1 cellular context compared by ENCODE assay signal in genomic region chr11:2211113-2211971, GRCh38.
A peak's percentile ranks its signal among the peaks of the same experiment; 100 is the strongest.
TF ChIP-seq lines count a peak whose summit lies in the region.

No MANE protein-coding gene starts in this region.

TF ChIP-seq in HepG2, 621 proteins besides CTCF, POLR2A, EP300 and RAD21 (continues in another document):
- TF ChIP-seq CBFB (CRISPR knock-in tag; IDR thresholded peaks at IDR 0.05) (peak; percentile 92; the same call in 1 of the 2 replicates), PITX1 (CRISPR knock-in tag; IDR thresholded peaks at IDR 0.05) (peak; percentile 99), ZNF776 (CRISPR knock-in tag; IDR thresholded peaks at IDR 0.05) (no peak), RFX5 (IDR thresholded peaks at IDR 0.05; ENCODE audit: low read depth, low read length) (no peak), ZNF816 (CRISPR knock-in tag; IDR thresholded peaks at IDR 0.05; ENCODE audit: borderline replicate concordance) (no peak), ZNF431 (CRISPR knock-in tag; IDR thresholded peaks at IDR 0.05; ENCODE audit: borderline replicate concordance, low read depth) (peak; percentile 86; the same call in 1 of the 2 replicates), TBL1XR1 (IDR thresholded peaks at IDR 0.05; ENCODE audit: borderline replicate concordance, low read length, partially characterized antibody) (peak; percentile 64), ZNF280D (CRISPR knock-in tag; IDR thresholded peaks at IDR 0.05) (peak; percentile 45; the same call in 1 of the 2 replicates), ATM (IDR thresholded peaks at IDR 0.05; ENCODE audit: borderline replicate concordance) (no peak), ZFP62 (CRISPR knock-in tag; IDR thresholded peaks at IDR 0.05) (no peak), MTA1 (CRISPR knock-in tag; IDR thresholded peaks at IDR 0.05; ENCODE audit: borderline replicate concordance) (peak; percentile 81), TOPORS (CRISPR knock-in tag; IDR thresholded peaks at IDR 0.05) (peak; percentile 83; the same call in 1 of the 2 replicates), ZNF768 (CRISPR knock-in tag; IDR thresholded peaks at IDR 0.05) (peak; percentile 90), ZNF629 (CRISPR knock-in tag; conservative IDR thresholded peaks at IDR 0.05) (peak; percentile 59; the same call in 1 of the 2 replicates), CHD4 (IDR thresholded peaks at IDR 0.05; ENCODE audit: borderline replicate concordance, low read length) (peak; percentile 54; the same call in 1 of the 2 replicates), ZNF607 (CRISPR knock-in tag; IDR thresholded peaks at IDR 0.05; ENCODE audit: borderline replicate concordance) (no peak), ZNF564 (CRISPR knock-in tag; IDR thresholded peaks at IDR 0.05) (peak; percentile 90; the same call in 1 of the 2 replicates), E2F2 (CRISPR knock-in tag; IDR thresholded peaks at IDR 0.05; ENCODE audit: borderline replicate concordance) (no peak), ZNF296 (CRISPR knock-in tag; conservative IDR thresholded peaks at IDR 0.05) (peak; percentile 83), PLRG1 (conservative IDR thresholded peaks at IDR 0.05) (no peak), SIN3A (IDR thresholded peaks at IDR 0.05; ENCODE audit: borderline replicate concordance, low read depth, low read length) (no peak), PHF5A (CRISPR knock-in tag; IDR thresholded peaks at IDR 0.05; ENCODE audit: low read depth, unreplicated experiment) (peak; percentile 77), PHF8 (CRISPR knock-in tag; IDR thresholded peaks at IDR 0.05) (peak; percentile 49; the same call in 1 of the 2 replicates), HMG20B (CRISPR knock-in tag; conservative IDR thresholded peaks at IDR 0.05) (peak; percentile 100), GRHL1 (CRISPR knock-in tag; conservative IDR thresholded peaks at IDR 0.05) (no peak), ZNF3 (CRISPR knock-in tag; IDR thresholded peaks at IDR 0.05) (0 out of 2 replicates have a peak, but pooled peaks have one; percentile 56), FIP1L1 (IDR thresholded peaks at IDR 0.05; ENCODE audit: borderline replicate concordance, insufficient read depth, low read depth, low read length) (peak; percentile 27; the same call in 1 of the 2 replicates), SALL1 (CRISPR knock-in tag; IDR thresholded peaks at IDR 0.05) (peak; percentile 99), ZNF441 (CRISPR knock-in tag; IDR thresholded peaks at IDR 0.05; ENCODE audit: borderline replicate concordance) (peak; percentile 79; the same call in 1 of the 2 replicates), SRSF1 (optimal IDR thresholded peaks at IDR 0.05; ENCODE audit: low read depth, low read length) (peak; percentile 69), THAP11 (CRISPR knock-in tag; IDR thresholded peaks at IDR 0.05) (peak; percentile 75), ZBTB3 (CRISPR knock-in tag; IDR thresholded peaks at IDR 0.05; ENCODE audit: borderline replicate concordance, low read depth) (no peak; the same call in 1 of the 2 replicates), BCL6 (CRISPR knock-in tag; IDR thresholded peaks at IDR 0.05) (peak; percentile 80; the same call in 1 of the 2 replicates), ZNF619 (CRISPR knock-in tag; IDR thresholded peaks at IDR 0.05) (no peak), PRPF4 (IDR thresholded peaks at IDR 0.05; ENCODE audit: low read depth, low read length, poor library complexity, severe bottlenecking) (peak; percentile 15)
- TF ChIP-seq, protein P1, sequence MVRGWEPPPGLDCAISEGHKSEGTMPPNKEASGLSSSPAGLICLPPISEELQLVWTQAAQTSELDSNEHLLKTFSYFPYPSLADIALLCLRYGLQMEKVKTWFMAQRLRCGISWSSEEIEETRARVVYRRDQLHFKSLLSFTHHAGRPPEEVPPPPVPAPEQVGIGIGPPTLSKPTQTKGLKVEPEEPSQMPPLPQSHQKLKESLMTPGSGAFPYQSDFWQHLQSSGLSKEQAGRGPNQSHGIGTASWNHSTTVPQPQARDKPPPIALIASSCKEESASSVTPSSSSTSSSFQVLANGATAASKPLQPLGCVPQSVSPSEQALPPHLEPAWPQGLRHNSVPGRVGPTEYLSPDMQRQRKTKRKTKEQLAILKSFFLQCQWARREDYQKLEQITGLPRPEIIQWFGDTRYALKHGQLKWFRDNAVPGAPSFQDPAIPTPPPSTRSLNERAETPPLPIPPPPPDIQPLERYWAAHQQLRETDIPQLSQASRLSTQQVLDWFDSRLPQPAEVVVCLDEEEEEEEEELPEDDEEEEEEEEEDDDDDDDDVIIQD (CRISPR knock-in tag; IDR thresholded peaks at IDR 0.05; ENCODE audit: low read depth) = 0 out of 2 replicates have a peak, but pooled peaks have one; percentile 60
- TF ChIP-seq, protein P2, sequence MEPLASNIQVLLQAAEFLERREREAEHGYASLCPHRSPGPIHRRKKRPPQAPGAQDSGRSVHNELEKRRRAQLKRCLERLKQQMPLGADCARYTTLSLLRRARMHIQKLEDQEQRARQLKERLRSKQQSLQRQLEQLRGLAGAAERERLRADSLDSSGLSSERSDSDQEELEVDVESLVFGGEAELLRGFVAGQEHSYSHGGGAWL (CRISPR knock-in tag; IDR thresholded peaks at IDR 0.05) = peak; percentile 71
- TF ChIP-seq, protein P3, sequence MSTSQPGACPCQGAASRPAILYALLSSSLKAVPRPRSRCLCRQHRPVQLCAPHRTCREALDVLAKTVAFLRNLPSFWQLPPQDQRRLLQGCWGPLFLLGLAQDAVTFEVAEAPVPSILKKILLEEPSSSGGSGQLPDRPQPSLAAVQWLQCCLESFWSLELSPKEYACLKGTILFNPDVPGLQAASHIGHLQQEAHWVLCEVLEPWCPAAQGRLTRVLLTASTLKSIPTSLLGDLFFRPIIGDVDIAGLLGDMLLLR (CRISPR knock-in tag; IDR thresholded peaks at IDR 0.05) = peak; percentile 73; the same call in 1 of the 2 replicates
- TF ChIP-seq, protein P4, sequence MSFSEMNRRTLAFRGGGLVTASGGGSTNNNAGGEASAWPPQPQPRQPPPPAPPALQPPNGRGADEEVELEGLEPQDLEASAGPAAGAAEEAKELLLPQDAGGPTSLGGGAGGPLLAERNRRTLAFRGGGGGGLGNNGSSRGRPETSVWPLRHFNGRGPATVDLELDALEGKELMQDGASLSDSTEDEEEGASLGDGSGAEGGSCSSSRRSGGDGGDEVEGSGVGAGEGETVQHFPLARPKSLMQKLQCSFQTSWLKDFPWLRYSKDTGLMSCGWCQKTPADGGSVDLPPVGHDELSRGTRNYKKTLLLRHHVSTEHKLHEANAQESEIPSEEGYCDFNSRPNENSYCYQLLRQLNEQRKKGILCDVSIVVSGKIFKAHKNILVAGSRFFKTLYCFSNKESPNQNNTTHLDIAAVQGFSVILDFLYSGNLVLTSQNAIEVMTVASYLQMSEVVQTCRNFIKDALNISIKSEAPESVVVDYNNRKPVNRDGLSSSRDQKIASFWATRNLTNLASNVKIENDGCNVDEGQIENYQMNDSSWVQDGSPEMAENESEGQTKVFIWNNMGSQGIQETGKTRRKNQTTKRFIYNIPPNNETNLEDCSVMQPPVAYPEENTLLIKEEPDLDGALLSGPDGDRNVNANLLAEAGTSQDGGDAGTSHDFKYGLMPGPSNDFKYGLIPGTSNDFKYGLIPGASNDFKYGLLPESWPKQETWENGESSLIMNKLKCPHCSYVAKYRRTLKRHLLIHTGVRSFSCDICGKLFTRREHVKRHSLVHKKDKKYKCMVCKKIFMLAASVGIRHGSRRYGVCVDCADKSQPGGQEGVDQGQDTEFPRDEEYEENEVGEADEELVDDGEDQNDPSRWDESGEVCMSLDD (CRISPR knock-in tag; IDR thresholded peaks at IDR 0.05; ENCODE audit: borderline replicate concordance) = peak; percentile 75; the same call in 1 of the 2 replicates
- TF ChIP-seq, protein P5, sequence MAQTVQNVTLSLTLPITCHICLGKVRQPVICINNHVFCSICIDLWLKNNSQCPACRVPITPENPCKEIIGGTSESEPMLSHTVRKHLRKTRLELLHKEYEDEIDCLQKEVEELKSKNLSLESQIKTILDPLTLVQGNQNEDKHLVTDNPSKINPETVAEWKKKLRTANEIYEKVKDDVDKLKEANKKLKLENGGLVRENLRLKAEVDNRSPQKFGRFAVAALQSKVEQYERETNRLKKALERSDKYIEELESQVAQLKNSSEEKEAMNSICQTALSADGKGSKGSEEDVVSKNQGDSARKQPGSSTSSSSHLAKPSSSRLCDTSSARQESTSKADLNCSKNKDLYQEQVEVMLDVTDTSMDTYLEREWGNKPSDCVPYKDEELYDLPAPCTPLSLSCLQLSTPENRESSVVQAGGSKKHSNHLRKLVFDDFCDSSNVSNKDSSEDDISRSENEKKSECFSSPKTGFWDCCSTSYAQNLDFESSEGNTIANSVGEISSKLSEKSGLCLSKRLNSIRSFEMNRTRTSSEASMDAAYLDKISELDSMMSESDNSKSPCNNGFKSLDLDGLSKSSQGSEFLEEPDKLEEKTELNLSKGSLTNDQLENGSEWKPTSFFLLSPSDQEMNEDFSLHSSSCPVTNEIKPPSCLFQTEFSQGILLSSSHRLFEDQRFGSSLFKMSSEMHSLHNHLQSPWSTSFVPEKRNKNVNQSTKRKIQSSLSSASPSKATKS (CRISPR knock-in tag; IDR thresholded peaks at IDR 0.05) = peak; percentile 99
- TF ChIP-seq, protein P6, sequence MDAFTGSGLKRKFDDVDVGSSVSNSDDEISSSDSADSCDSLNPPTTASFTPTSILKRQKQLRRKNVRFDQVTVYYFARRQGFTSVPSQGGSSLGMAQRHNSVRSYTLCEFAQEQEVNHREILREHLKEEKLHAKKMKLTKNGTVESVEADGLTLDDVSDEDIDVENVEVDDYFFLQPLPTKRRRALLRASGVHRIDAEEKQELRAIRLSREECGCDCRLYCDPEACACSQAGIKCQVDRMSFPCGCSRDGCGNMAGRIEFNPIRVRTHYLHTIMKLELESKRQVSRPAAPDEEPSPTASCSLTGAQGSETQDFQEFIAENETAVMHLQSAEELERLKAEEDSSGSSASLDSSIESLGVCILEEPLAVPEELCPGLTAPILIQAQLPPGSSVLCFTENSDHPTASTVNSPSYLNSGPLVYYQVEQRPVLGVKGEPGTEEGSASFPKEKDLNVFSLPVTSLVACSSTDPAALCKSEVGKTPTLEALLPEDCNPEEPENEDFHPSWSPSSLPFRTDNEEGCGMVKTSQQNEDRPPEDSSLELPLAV (CRISPR knock-in tag; conservative IDR thresholded peaks at IDR 0.05; ENCODE audit: low read depth) = no peak
